Comparison of ENCODE assay signal across 1 cellular context in genomic region chr14:71658261-71658860, GRCh38.
TF ChIP-seq lines count a peak whose summit lies in the region.

No MANE protein-coding gene starts in this region.

TF ChIP-seq in SK-N-SH, 30 proteins besides CTCF, POLR2A, EP300 and RAD21 (continued from another document):
- TF ChIP-seq, protein P1, sequence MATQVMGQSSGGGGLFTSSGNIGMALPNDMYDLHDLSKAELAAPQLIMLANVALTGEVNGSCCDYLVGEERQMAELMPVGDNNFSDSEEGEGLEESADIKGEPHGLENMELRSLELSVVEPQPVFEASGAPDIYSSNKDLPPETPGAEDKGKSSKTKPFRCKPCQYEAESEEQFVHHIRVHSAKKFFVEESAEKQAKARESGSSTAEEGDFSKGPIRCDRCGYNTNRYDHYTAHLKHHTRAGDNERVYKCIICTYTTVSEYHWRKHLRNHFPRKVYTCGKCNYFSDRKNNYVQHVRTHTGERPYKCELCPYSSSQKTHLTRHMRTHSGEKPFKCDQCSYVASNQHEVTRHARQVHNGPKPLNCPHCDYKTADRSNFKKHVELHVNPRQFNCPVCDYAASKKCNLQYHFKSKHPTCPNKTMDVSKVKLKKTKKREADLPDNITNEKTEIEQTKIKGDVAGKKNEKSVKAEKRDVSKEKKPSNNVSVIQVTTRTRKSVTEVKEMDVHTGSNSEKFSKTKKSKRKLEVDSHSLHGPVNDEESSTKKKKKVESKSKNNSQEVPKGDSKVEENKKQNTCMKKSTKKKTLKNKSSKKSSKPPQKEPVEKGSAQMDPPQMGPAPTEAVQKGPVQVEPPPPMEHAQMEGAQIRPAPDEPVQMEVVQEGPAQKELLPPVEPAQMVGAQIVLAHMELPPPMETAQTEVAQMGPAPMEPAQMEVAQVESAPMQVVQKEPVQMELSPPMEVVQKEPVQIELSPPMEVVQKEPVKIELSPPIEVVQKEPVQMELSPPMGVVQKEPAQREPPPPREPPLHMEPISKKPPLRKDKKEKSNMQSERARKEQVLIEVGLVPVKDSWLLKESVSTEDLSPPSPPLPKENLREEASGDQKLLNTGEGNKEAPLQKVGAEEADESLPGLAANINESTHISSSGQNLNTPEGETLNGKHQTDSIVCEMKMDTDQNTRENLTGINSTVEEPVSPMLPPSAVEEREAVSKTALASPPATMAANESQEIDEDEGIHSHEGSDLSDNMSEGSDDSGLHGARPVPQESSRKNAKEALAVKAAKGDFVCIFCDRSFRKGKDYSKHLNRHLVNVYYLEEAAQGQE (IDR thresholded peaks at IDR 0.05; ENCODE audit: low read depth, low read length), result no peak
- TF ChIP-seq NRF1 (IDR thresholded peaks at IDR 0.05; ENCODE audit: low read depth, low read length), result no peak
- no peak for TF ChIP-seq TAF1 (IDR thresholded peaks at IDR 0.05; ENCODE audit: borderline replicate concordance, low read depth, low read length)
- no peak for TF ChIP-seq RXRA (IDR thresholded peaks at IDR 0.05; ENCODE audit: borderline replicate concordance, low read depth)
- no peak for TF ChIP-seq YY1 (IDR thresholded peaks at IDR 0.05; ENCODE audit: low read depth)
- no peak for TF ChIP-seq MXI1 (IDR thresholded peaks at IDR 0.05; ENCODE audit: low read depth, low read length)
- no peak for TF ChIP-seq MAX (IDR thresholded peaks at IDR 0.05; ENCODE audit: low read depth)
